Comparison of ENCODE assay signal across 9 cellular contexts in the genomic region with DNA sequence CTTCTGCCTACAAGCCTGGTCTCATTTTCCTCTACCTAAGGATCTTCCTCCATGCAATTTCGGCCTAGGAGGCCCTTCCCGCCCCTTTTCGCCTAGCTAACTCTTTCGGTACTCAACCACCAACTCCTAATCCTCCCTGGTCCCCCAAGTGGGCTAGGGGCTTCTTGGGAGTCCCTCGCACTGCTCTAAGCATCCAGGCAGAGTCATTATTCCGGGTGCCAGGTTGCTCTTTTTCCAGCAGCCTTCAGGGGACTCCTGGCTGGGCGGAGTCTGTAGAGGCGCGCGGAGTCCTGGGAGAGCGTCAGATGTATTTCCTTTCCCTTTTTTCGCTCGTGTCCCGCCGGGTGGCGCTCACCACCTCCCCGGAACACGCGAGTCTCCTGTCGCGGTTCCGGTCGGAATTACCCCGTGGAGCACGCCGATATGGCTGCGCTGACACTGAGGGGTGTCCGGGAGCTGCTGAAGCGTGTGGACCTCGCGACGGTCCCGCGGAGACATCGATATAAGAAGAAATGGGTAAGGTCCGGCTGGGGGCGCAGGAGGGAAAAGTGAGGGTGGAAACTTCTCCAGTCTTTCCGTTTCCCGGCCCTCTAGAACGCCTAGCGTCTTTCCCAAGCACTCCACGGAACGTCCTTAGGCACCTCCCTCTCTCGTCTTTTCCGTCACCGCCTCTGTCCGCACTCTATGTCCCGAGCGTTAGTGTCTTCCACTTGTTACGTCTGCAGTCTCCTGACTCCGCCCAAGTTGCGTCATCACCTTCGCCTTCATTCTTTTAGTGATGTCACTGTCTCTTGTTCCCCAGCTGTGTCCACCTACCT. TPM values are rescaled to one million over a fixed set of nuclear protein-coding genes. Genes with fewer than 3 reads are reported as not detected.
DNase-seq lines count a peak whose midpoint lies in the region; ATAC-seq, FAIRE-seq and TF ChIP-seq lines count a peak whose summit lies in the region.
"Had no signal": no experiment of that assay in that cellular context is flagged by ENCODE, and none has a peak within 500 bp of the region (broad histone marks: within the 10 kb centered on the region; RNA-seq: fewer than 3 reads in every experiment).

A gene (plus strand): TSS at position 404 of the 818 bp plus-strand sequence. CDS start 20 bp downstream, at position 424.

- WGBS in smooth muscle cell (ENCODE audit: low lambda C conversion rate): under 1% methylated on average over 53 of the region's 53 CpGs

- CTCF ChIA-PET in AG04449 (lab: Yijun Ruan, JAX): interaction anchor here (0.7 to 3.0 kb wide), 18 partner anchors 7 to 116 kb away, joined by 3 to 17 read pairs (median 6); a partner anchor contains a TSS

- no peaks in the 10 kb centered on the region for H4K20me1 ChIP-seq in smooth muscle cell (ENCODE audit: low read depth)

- peak within 1 kb of the TSS; percentile 89 for H3K27ac ChIP-seq in smooth muscle cell (ENCODE audit: low read depth)

- TF ChIP-seq CTCF in AG04449 (IDR thresholded peaks at IDR 0.05; ENCODE audit: insufficient read depth, low read length, missing control alignments) (peak; percentile 77), WI38 (IDR thresholded peaks at IDR 0.05; ENCODE audit: low read depth, low read length) (peak; percentile 67), bronchial epithelial cell (IDR thresholded peaks at IDR 0.05; ENCODE audit: insufficient read depth, low read length, severe bottlenecking) (peak; percentile 82), smooth muscle cell (IDR thresholded peaks at IDR 0.05; ENCODE audit: borderline replicate concordance, insufficient read depth, poor library complexity, severe bottlenecking) (peak; percentile 44)

- H3K9me3 ChIP-seq in smooth muscle cell (replicated peaks; ENCODE audit: low read depth): no peaks in the 10 kb centered on the region

- POLR2A ChIA-PET in AG04449 (lab: Yijun Ruan, JAX): interaction anchor here (0.5 to 1.0 kb wide), 7 partner anchors 27 to 1907 kb away, joined by 3 to 5 read pairs (median 3); a partner anchor contains a TSS

- no peaks in the 10 kb centered on the region for H3K79me2 ChIP-seq in smooth muscle cell (ENCODE audit: low read depth)

- H3F3A ChIP-seq in smooth muscle cell (ENCODE audit: low read depth): peaks cover 4% of the 10 kb centered on the region

- H3K4me2 ChIP-seq in smooth muscle cell: peak within 1 kb of the TSS; percentile 91

- peak within 1 kb of the TSS; percentile 78 for H3K4me3 ChIP-seq in AG04449 (ENCODE audit: low read depth, low read length)
- H3K4me3 ChIP-seq in WI38 (ENCODE audit: low read depth, low read length): peak within 1 kb of the TSS; percentile 84
- H3K4me3 ChIP-seq in bronchial epithelial cell (ENCODE audit: low read depth, low read length): peak within 1 kb of the TSS; percentile 58
- peak within 1 kb of the TSS; percentile 69 for H3K4me3 ChIP-seq in smooth muscle cell

- ATAC-seq in GM18868 (IDR thresholded peaks at IDR 0.05; ENCODE audit: unreplicated experiment): peak; percentile 81
- ATAC-seq in HG03108 (IDR thresholded peaks at IDR 0.05; ENCODE audit: unreplicated experiment): peak; percentile 86

- H2AFZ ChIP-seq in smooth muscle cell (ENCODE audit: low read depth): peak within 1 kb of the TSS; percentile 82

- H3K36me3 ChIP-seq in bronchial epithelial cell (ENCODE audit: control insufficient read depth, insufficient read depth, low read length) (peaks cover 15% of the 10 kb centered on the region), smooth muscle cell (ENCODE audit: low read depth) (peaks cover 6% of the 10 kb centered on the region)

- peak; percentile 66 for FAIRE-seq in bronchial epithelial cell (lab: Jason Lieb, UNC)
- FAIRE-seq: TTC549 had no signal

- H3K27me3 ChIP-seq in bronchial epithelial cell (ENCODE audit: control insufficient read depth, insufficient read depth, low read length) (no peaks in the 10 kb centered on the region), smooth muscle cell (ENCODE audit: low read depth) (no peaks in the 10 kb centered on the region)

- peak; percentile 78 for DNase-seq in AG04449 (ENCODE audit: low read depth, low spot score)
- peak; percentile 93 for DNase-seq in NCI-H2196 (lab: John Stamatoyannopoulos, UW; ENCODE audit: unreplicated experiment)
- DNase-seq in bronchial epithelial cell (ENCODE audit: low read depth): peak; percentile 89
- DNase-seq in iPS-NIHi11 (ENCODE audit: low spot score): peak; percentile 88
- DNase-seq in smooth muscle cell (lab: John Stamatoyannopoulos, UW; ENCODE audit: unreplicated experiment): peak; percentile 90

- peaks cover 11% of the 10 kb centered on the region for H3K4me1 ChIP-seq in smooth muscle cell (ENCODE audit: low read depth)

- H3K9ac ChIP-seq in smooth muscle cell (ENCODE audit: low read depth): peak within 1 kb of the TSS; percentile 89

RNA-seq across cellular contexts. Expression of the gene that starts here (rescaled TPM):
- total RNA-seq in bronchial epithelial cell (9.0 and 12.0 TPM in 2 replicates), smooth muscle cell (12.5 and 14.1 TPM in 2 replicates)
- polyA plus RNA-seq in smooth muscle cell: 10.6 and 10.8 TPM in 2 replicates

Comparison
In these comparisons a context has a peak if more than half of its experiments do, and no peak if none do; other contexts are left out.
1. Peak in every context shown above with its lines: DNase-seq, ATAC-seq, H3K4me3 ChIP-seq and H3K27ac ChIP-seq.